36 cellular contexts compared by ENCODE assay signal in genomic region chr7:84941936-84942335, GRCh38.
"Had no signal": no experiment of that assay in that cellular context is flagged by ENCODE, and none has a peak within 500 bp of the region (broad histone marks: within the 10 kb centered on the region; RNA-seq: fewer than 3 reads in every experiment).

No MANE protein-coding gene starts in this region.

- H3K27me3 Mint-ChIP-seq: activated B cell treated with CpG ODN at 0.5 μM for 24 hours; activated CD4-positive, alpha-beta memory T cell treated with anti-CD3 and anti-CD28 coated beads for 36 hours; activated CD4-positive, alpha-beta T cell treated with anti-CD3 and anti-CD28 coated beads, Interleukin-2, amount 10 ng/mL, durations not matched to agents 24 days and 14 days; activated CD8-positive, alpha-beta T cell treated with anti-CD3 and anti-CD28 coated beads for 36 hours; activated naive CD8-positive, alpha-beta T cell treated with anti-CD3 and anti-CD28 coated beads for 36 hours; activated T-helper 17 cell treated with anti-CD3 and anti-CD28 coated beads, Interleukin-2, amount 50 U/mL, for 72 hours had no signal

- H3K27ac ChIP-seq: adrenal gland, body of pancreas, brain microvascular endothelial cell, breast epithelium, VCaP had no signal

- DNase-seq: activated B cell treated with CpG ODN at 0.5 μM for 24 hours; activated CD4-positive, alpha-beta memory T cell treated with anti-CD3 and anti-CD28 coated beads for 36 hours; activated CD4-positive, alpha-beta T cell treated with anti-CD3 and anti-CD28 coated beads for 4 hours; activated CD4-positive, alpha-beta T cell treated with anti-CD3 and anti-CD28 coated beads, Interleukin-2, amount 10 ng/mL, durations not matched to agents 24 days and 14 days; activated CD4-positive, alpha-beta T cell treated with anti-CD3 and anti-CD28 coated beads, Interleukin-2, amount 50 U/mL, for 1 hour; activated CD4-positive, alpha-beta T cell treated with anti-CD3 and anti-CD28 coated beads, Interleukin-2, amount 50 U/mL, for 4 hours; activated CD4-positive, CD25-positive, alpha-beta regulatory T cell treated with anti-CD3 and anti-CD28 coated beads, Interleukin-2, amount 50 U/mL, for 72 hours; activated CD8-positive, alpha-beta memory T cell treated with anti-CD3 and anti-CD28 coated beads, Interleukin-2, amount 50 U/mL, for 4 hours; activated CD8-positive, alpha-beta T cell treated with anti-CD3 and anti-CD28 coated beads for 36 hours; activated effector memory CD4-positive, alpha-beta T cell treated with anti-CD3 and anti-CD28 coated beads, Interleukin-2, amount 50 U/mL, for 16 hours; activated gamma-delta T cell treated with Interleukin-2 at 50 U/mL for 16 hours; activated naive CD4-positive, alpha-beta T cell; activated naive CD4-positive, alpha-beta T cell treated with anti-CD3 and anti-CD28 coated beads for 36 hours; activated naive CD4-positive, alpha-beta T cell treated with anti-CD3 and anti-CD28 coated beads, Interleukin-2, amount 50 U/mL, for 16 hours; activated naive CD8-positive, alpha-beta T cell treated with anti-CD3 and anti-CD28 coated beads for 36 hours; activated T-cell treated with anti-CD3 and anti-CD28 coated beads for 4 hours; activated T-cell treated with anti-CD3 and anti-CD28 coated beads, Interleukin-2, amount 50 U/mL, for 1 hour; activated T-cell treated with anti-CD3 and anti-CD28 coated beads, Interleukin-2, amount 50 U/mL, for 4 hours; activated T-cell treated with anti-CD3 and anti-CD28 coated beads, Interleukin-2, amount 50 U/mL, for 72 hours; adrenal gland; amniotic stem cell; aorta; body of pancreas; brain microvascular endothelial cell; central memory CD4-positive, alpha-beta T cell; T-helper 2 cell; T-helper 9 cell had no signal

- H3K36me3 Mint-ChIP-seq: activated CD4-positive, alpha-beta memory T cell treated with anti-CD3 and anti-CD28 coated beads for 36 hours; activated naive CD4-positive, alpha-beta T cell treated with anti-CD3 and anti-CD28 coated beads, Interleukin-2, amount 50 U/mL, for 72 hours; activated naive CD8-positive, alpha-beta T cell treated with anti-CD3 and anti-CD28 coated beads for 36 hours had no signal

- H3K9me3 ChIP-seq: adrenal gland, body of pancreas had no signal

- ATAC-seq: activated CD8-positive, alpha-beta T cell treated with anti-CD3 and anti-CD28 coated beads for 36 hours; activated naive CD4-positive, alpha-beta T cell treated with anti-CD3 and anti-CD28 coated beads, Interleukin-2, amount 50 U/mL, for 72 hours; activated T-cell treated with anti-CD3 and anti-CD28 coated beads, Interleukin-2, amount 50 U/mL, for 4 hours; activated T-cell treated with anti-CD3 and anti-CD28 coated beads, Interleukin-2, amount 50 U/mL, for 72 hours; activated T-helper 17 cell treated with anti-CD3 and anti-CD28 coated beads, Interleukin-2, amount 50 U/mL, for 72 hours; body of pancreas had no signal

- H3K9me3 Mint-ChIP-seq: activated B cell treated with CpG ODN at 0.5 μM for 24 hours; activated CD4-positive, alpha-beta memory T cell treated with anti-CD3 and anti-CD28 coated beads for 36 hours; activated CD4-positive, alpha-beta T cell treated with anti-CD3 and anti-CD28 coated beads, Interleukin-2, amount 10 ng/mL, durations not matched to agents 24 days and 14 days; activated CD8-positive, alpha-beta T cell treated with anti-CD3 and anti-CD28 coated beads for 36 hours; activated naive CD4-positive, alpha-beta T cell treated with anti-CD3 and anti-CD28 coated beads for 36 hours; activated naive CD4-positive, alpha-beta T cell treated with anti-CD3 and anti-CD28 coated beads, Interleukin-2, amount 50 U/mL, for 72 hours; activated naive CD8-positive, alpha-beta T cell treated with anti-CD3 and anti-CD28 coated beads for 36 hours; activated T-cell treated with anti-CD3 and anti-CD28 coated beads, Interleukin-2, amount 50 U/mL, for 72 hours; activated T-helper 1 cell treated with anti-CD3 and anti-CD28 coated beads, Interleukin-12 subunit alpha, Interleukin-12 subunit beta, Interleukin-2, Interleukin-4 antibody, amounts not matched to agents 30 ng/mL and 10 ng/mL and 1 ng/mL, durations not matched to agents 14 hours and 24 hours and 36 hours; T-helper 1 cell treated with Interleukin-12 subunit alpha and Interleukin-12 subunit beta and Interleukin-4 antibody, amounts not matched to agents 30 μg/mL and 1 μg/mL, for 36 hours; T-helper 2 cell treated with Interferon-gamma antibody and Interleukin-4, amounts not matched to agents 5 μg/mL and 100 μg/mL, for 36 hours had no signal

- H3K27ac Mint-ChIP-seq: activated B cell treated with CpG ODN at 0.5 μM for 24 hours; activated CD4-positive, alpha-beta memory T cell treated with anti-CD3 and anti-CD28 coated beads for 36 hours; activated CD4-positive, alpha-beta T cell treated with anti-CD3 and anti-CD28 coated beads, Interleukin-2, amount 10 ng/mL, durations not matched to agents 24 days and 14 days; activated CD8-positive, alpha-beta T cell treated with anti-CD3 and anti-CD28 coated beads for 36 hours; activated naive CD4-positive, alpha-beta T cell treated with anti-CD3 and anti-CD28 coated beads for 36 hours; activated naive CD4-positive, alpha-beta T cell treated with anti-CD3 and anti-CD28 coated beads, Interleukin-2, amount 50 U/mL, for 72 hours; activated naive CD8-positive, alpha-beta T cell treated with anti-CD3 and anti-CD28 coated beads for 36 hours; activated T-cell treated with anti-CD3 and anti-CD28 coated beads, Interleukin-2, amount 50 U/mL, for 72 hours; activated T-helper 1 cell treated with anti-CD3 and anti-CD28 coated beads, Interleukin-12 subunit alpha, Interleukin-12 subunit beta, Interleukin-2, Interleukin-4 antibody, amounts not matched to agents 30 ng/mL and 10 ng/mL and 1 ng/mL, durations not matched to agents 14 hours and 24 hours and 36 hours; activated T-helper 17 cell treated with anti-CD3 and anti-CD28 coated beads, Interleukin-2, amount 50 U/mL, for 72 hours; T-helper 1 cell treated with Interleukin-12 subunit alpha and Interleukin-12 subunit beta and Interleukin-4 antibody, amounts not matched to agents 30 μg/mL and 1 μg/mL, for 36 hours; T-helper 2 cell treated with Interferon-gamma antibody and Interleukin-4, amounts not matched to agents 5 μg/mL and 100 μg/mL, for 36 hours had no signal

- FAIRE-seq: astrocyte, TTC549 had no signal

- H3K4me3 Mint-ChIP-seq: activated B cell treated with CpG ODN at 0.5 μM for 24 hours; activated CD4-positive, alpha-beta memory T cell treated with anti-CD3 and anti-CD28 coated beads for 36 hours; activated CD4-positive, alpha-beta T cell treated with anti-CD3 and anti-CD28 coated beads, Interleukin-2, amount 10 ng/mL, durations not matched to agents 24 days and 14 days; activated CD8-positive, alpha-beta T cell treated with anti-CD3 and anti-CD28 coated beads for 36 hours; activated naive CD4-positive, alpha-beta T cell treated with anti-CD3 and anti-CD28 coated beads for 36 hours; activated naive CD8-positive, alpha-beta T cell treated with anti-CD3 and anti-CD28 coated beads for 36 hours; activated T-cell treated with anti-CD3 and anti-CD28 coated beads, Interleukin-2, amount 50 U/mL, for 4 hours; activated T-cell treated with anti-CD3 and anti-CD28 coated beads, Interleukin-2, amount 50 U/mL, for 72 hours; activated T-helper 1 cell treated with anti-CD3 and anti-CD28 coated beads, Interleukin-12 subunit alpha, Interleukin-12 subunit beta, Interleukin-2, Interleukin-4 antibody, amounts not matched to agents 30 ng/mL and 10 ng/mL and 1 ng/mL, durations not matched to agents 14 hours and 24 hours and 36 hours; activated T-helper 17 cell treated with anti-CD3 and anti-CD28 coated beads, Interleukin-2, amount 50 U/mL, for 72 hours; T-helper 1 cell treated with Interleukin-12 subunit alpha and Interleukin-12 subunit beta and Interleukin-4 antibody, amounts not matched to agents 30 μg/mL and 1 μg/mL, for 36 hours; T-helper 2 cell treated with Interferon-gamma antibody and Interleukin-4, amounts not matched to agents 5 μg/mL and 100 μg/mL, for 36 hours had no signal

- H3K36me3 ChIP-seq: adrenal gland, brain microvascular endothelial cell, breast epithelium had no signal

- H3K4me3 ChIP-seq: adrenal gland, body of pancreas, breast epithelium had no signal

- H3K4me1 ChIP-seq: adrenal gland, body of pancreas, breast epithelium had no signal

- H3K4me1 Mint-ChIP-seq: activated B cell treated with CpG ODN at 0.5 μM for 24 hours; activated CD4-positive, alpha-beta T cell treated with anti-CD3 and anti-CD28 coated beads, Interleukin-2, amount 10 ng/mL, durations not matched to agents 24 days and 14 days; activated naive CD8-positive, alpha-beta T cell treated with anti-CD3 and anti-CD28 coated beads for 36 hours; activated T-helper 17 cell treated with anti-CD3 and anti-CD28 coated beads, Interleukin-2, amount 50 U/mL, for 72 hours had no signal

- H3K27me3 ChIP-seq: adrenal gland, body of pancreas, brain microvascular endothelial cell, breast epithelium had no signal
